ENCODE assay signal across 23 cellular contexts in genomic region chr7:80403686-80404241, GRCh38.
"Had no signal": no experiment of that assay in that cellular context is flagged by ENCODE, and none has a peak within 500 bp of the region (broad histone marks: within the 10 kb centered on the region; RNA-seq: fewer than 3 reads in every experiment).

No MANE protein-coding gene starts in this region.

- DNase-seq: activated CD4-positive, alpha-beta memory T cell treated with anti-CD3 and anti-CD28 coated beads, Interleukin-2, amount 10 ng/mL, durations not matched to agents 7 days and 5 days; activated CD4-positive, alpha-beta T cell treated with anti-CD3 and anti-CD28 coated beads for 48 hours; activated CD4-positive, CD25-positive, alpha-beta regulatory T cell; activated CD8-positive, alpha-beta memory T cell treated with anti-CD3 and anti-CD28 coated beads, Interleukin-2, amount 10 ng/mL, durations not matched to agents 7 days and 5 days; activated naive CD8-positive, alpha-beta T cell treated with anti-CD3 and anti-CD28 coated beads for 36 hours; brain microvascular endothelial cell; central memory CD4-positive, alpha-beta T cell; foreskin fibroblast; left cardiac atrium; pancreas; sigmoid colon; stimulated activated CD4-positive, alpha-beta T cell treated with anti-CD3 and anti-CD28 coated beads, Interleukin-12 subunit alpha, Interleukin-12 subunit beta, amount 100 ng/mL, for 4 hours; stimulated activated CD4-positive, alpha-beta T cell treated with anti-CD3 and anti-CD28 coated beads, Interleukin-1b, Interleukin-23, amount 100 ng/mL, for 48 hours; stimulated activated CD8-positive, alpha-beta memory T cell treated with anti-CD3 and anti-CD28 coated beads, Interleukin-4, amount 100 ng/mL, for 48 hours; stimulated activated naive CD4-positive, alpha-beta T cell; T-helper 1 cell; T-helper 9 cell; thyroid gland had no signal

- H3K4me3 ChIP-seq: coronary artery, esophagus muscularis mucosa, hepatocyte, pancreas, sigmoid colon, thyroid gland had no signal

- H3K36me3 ChIP-seq: brain microvascular endothelial cell, esophagus muscularis mucosa, neutrophil, pancreas, sigmoid colon, thyroid gland had no signal

- FAIRE-seq: islet of Langerhans, pancreas had no signal

- H3K27me3 ChIP-seq: brain microvascular endothelial cell, esophagus muscularis mucosa, hepatocyte, neutrophil, pancreas, sigmoid colon, thyroid gland had no signal

- H3K4me2 ChIP-seq: hepatocyte had no signal

- H3K4me1 ChIP-seq: esophagus muscularis mucosa, pancreas, sigmoid colon, thyroid gland had no signal

- H3K79me2 ChIP-seq: hepatocyte had no signal

- H3K27ac ChIP-seq: brain microvascular endothelial cell, coronary artery, esophagus muscularis mucosa, hepatocyte, neutrophil, pancreas, sigmoid colon, thyroid gland had no signal
